ENCODE assay signal across 8 cellular contexts in the genomic region with DNA sequence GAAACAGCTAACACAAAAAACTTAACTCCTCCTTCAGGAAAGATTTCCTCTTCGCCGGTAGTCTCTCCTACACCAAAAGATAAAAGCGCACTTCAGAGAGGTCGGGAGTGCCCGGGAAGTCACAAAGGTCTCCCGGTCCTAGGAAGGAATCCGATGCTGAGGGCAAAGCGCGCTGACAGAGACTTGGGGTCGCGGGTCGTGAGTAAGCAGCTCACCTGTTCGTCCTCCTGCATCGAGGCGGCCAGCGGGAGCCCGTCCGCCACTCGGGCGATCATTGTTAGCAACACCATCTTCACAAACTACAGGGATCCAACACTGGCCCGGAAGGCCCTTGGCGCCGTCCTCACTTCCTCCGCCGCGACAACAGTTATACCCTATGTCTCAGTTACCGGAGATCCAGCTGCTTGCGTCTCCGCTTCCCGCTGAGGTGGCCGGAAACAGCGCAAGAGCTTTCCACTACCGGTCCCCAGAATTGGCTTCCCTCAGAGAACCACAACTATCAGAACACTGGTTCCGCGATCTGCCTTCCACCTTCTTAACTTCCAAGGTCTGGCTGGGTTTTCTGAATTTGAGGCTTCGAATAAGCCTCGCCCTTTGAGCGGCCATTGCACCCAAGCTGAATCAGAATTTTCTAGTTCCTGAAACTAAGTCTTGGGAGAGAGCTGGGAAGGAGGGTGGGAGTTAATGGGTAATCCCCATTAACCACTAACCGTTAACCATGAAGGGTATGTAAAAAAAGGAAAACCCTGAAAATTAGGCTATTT. TPM values are rescaled to one million over a fixed set of nuclear protein-coding genes. Genes with fewer than 3 reads are reported as not detected.
DNase-seq lines count a peak whose midpoint lies in the region; ATAC-seq lines count a peak whose summit lies in the region.

A gene (minus strand): TSS at position 429 of the 764 bp plus-strand sequence. CDS start 139 bp downstream, at position 290.

- H3K4me1 Mint-ChIP-seq in effector memory CD8-positive, alpha-beta T cell (ENCODE audit: low read depth in 2 of 2): peaks cover 2 to 10% of the 10 kb centered on the region in 2 donors
- peaks cover 5% of the 10 kb centered on the region for H3K4me1 Mint-ChIP-seq in memory B cell

- CTCF ChIA-PET in activated CD8-positive, alpha-beta memory T cell treated with anti-CD3 and anti-CD28 coated beads for 36 hours (lab: Charles Lee): no interaction called here

- no peaks in the 10 kb centered on the region for H3K9me3 Mint-ChIP-seq in effector memory CD8-positive, alpha-beta T cell
- H3K9me3 Mint-ChIP-seq in memory B cell: no peaks in the 10 kb centered on the region

- peak; percentile 69 for DNase-seq in COLO829 (ENCODE audit: low spot score)
- DNase-seq in HT1080 (ENCODE audit: low read depth): peak; percentile 90
- peak; percentile 91 to 93 for DNase-seq in NOMO-1 (lab: John Stamatoyannopoulos, UW; ENCODE audit: unreplicated experiment in 2 of 2)
- DNase-seq in effector memory CD8-positive, alpha-beta T cell: peak; percentile 86 to 94 (median 89)
- peak; percentile 89 to 90 for DNase-seq in memory B cell (ENCODE audit: low spot score in 2 of 2)
- DNase-seq in stimulated activated CD8-positive, alpha-beta memory T cell treated with anti-CD3 and anti-CD28 coated beads, Interleukin-12 subunit alpha, Interleukin-12 subunit beta, amount 100 ng/mL, for 1 hour (ENCODE audit: low read depth): peak; percentile 81

- peaks cover 6% of the 10 kb centered on the region for H3K36me3 Mint-ChIP-seq in effector memory CD8-positive, alpha-beta T cell (ENCODE audit: insufficient read depth)
- H3K36me3 Mint-ChIP-seq in memory B cell: no peaks in the 10 kb centered on the region

- peak within 1 kb of the TSS; percentile 99 to 100 for H3K27ac Mint-ChIP-seq in effector memory CD8-positive, alpha-beta T cell
- H3K27ac Mint-ChIP-seq in memory B cell: peak within 1 kb of the TSS; percentile 98

- peak; percentile 97 for ATAC-seq in GM21367 (IDR thresholded peaks at IDR 0.05; ENCODE audit: unreplicated experiment)
- ATAC-seq in effector memory CD8-positive, alpha-beta T cell (replicated peaks): peak; percentile 99
- ATAC-seq in memory B cell (ENCODE audit: low read depth): peak; percentile 99

- H3K4me3 Mint-ChIP-seq in effector memory CD8-positive, alpha-beta T cell: peak within 1 kb of the TSS; percentile 99
- H3K4me3 Mint-ChIP-seq in memory B cell: peak within 1 kb of the TSS; percentile 89

- POLR2A ChIA-PET in activated CD8-positive, alpha-beta memory T cell treated with anti-CD3 and anti-CD28 coated beads for 36 hours (lab: Charles Lee): no interaction called here

- peaks cover 0 to 12% of the 10 kb centered on the region in 2 donors for H3K27me3 Mint-ChIP-seq in effector memory CD8-positive, alpha-beta T cell
- no peaks in the 10 kb centered on the region for H3K27me3 Mint-ChIP-seq in memory B cell

RNA-seq across cellular contexts. Expression of the gene that starts here (rescaled TPM):
- 15.0 and 17.7 TPM in 2 replicates for total RNA-seq in HT1080 (2014; rRNA removed; shearing (Covaris generic))
- polyA plus RNA-seq in HT1080 (2015; cell fraction: cytosol; rRNA removed): 25.1 and 25.4 TPM in 2 replicates
- polyA plus RNA-seq in HT1080 (2015; cell fraction: nucleus; rRNA removed): 37.5 and 41.2 TPM in 2 replicates
- total RNA-seq in activated CD8-positive, alpha-beta memory T cell treated with anti-CD3 and anti-CD28 coated beads for 36 hours: 10 to 100 TPM; 20.1 to 21.4 TPM

Comparison
In these comparisons a context has a peak if more than half of its experiments do, and no peak if none do; other contexts are left out.
1. Peak in every context shown above with its lines: DNase-seq and ATAC-seq.